In the genomic region with DNA sequence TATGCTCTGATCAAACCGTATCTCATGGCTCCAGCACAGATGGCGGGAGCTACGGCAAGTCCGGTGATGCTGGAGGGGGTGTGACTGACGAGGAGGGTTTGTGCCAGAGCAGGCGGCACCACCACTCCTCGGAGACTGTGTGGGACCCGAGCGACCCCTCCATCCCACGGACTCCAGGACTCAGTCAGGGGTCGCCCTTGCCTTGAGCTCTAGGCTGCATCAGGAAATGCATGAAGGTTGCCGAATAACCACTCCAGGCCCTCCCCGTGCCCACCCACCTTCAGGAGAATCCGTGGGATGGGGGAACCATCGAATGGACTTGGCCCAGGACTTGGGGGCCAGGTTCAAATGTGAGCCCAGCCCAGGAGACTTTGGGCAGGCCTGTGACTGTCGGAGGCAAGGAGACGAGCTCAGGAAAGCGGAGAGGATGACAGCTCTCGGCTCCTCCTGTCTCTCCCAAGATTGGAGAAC, we compare ENCODE assay signal across 25 cellular contexts.
"Had no signal": no experiment of that assay in that cellular context is flagged by ENCODE, and none has a peak within 500 bp of the region (broad histone marks: within the 10 kb centered on the region; RNA-seq: fewer than 3 reads in every experiment).

No MANE protein-coding gene starts in this region.

- H3K4me3 ChIP-seq: neural progenitor cell, ovary, psoas muscle, right lobe of liver, sigmoid colon, stomach, thoracic aorta, thyroid gland, tibial nerve, upper lobe of left lung, vagina had no signal

- H2AFZ ChIP-seq: neural progenitor cell, parathyroid adenoma had no signal

- H3K27me3 ChIP-seq: neural progenitor cell, neutrophil, ovary, right lobe of liver, sigmoid colon, thyroid gland, tibial nerve, upper lobe of left lung, vagina had no signal

- H3K4me2 ChIP-seq: neural progenitor cell had no signal

- ATAC-seq: natural killer cell; psoas muscle; right cardiac atrium; right lobe of liver; stimulated activated effector memory CD8-positive, alpha-beta T cell treated with anti-CD3 and anti-CD28 coated beads, Interleukin-12 subunit alpha, Interleukin-12 subunit beta, amount 100 ng/mL, for 72 hours; stimulated activated naive B cell treated with anti-CD40 and anti-IgM and Interleukin-4, amounts not matched to agents 10 μg/mL and 1 μg/mL and 100 μg/mL, for 72 hours had no signal

- H3K9ac ChIP-seq: neural progenitor cell, parathyroid adenoma had no signal

- DNase-seq: natural killer cell; nucleus accumbens; ovary; psoas muscle; right lobe of liver; sigmoid colon; small intestine; stimulated activated CD4-positive, alpha-beta T cell treated with anti-CD3 and anti-CD28 coated beads, Interleukin-15, amount 100 ng/mL, for 24 hours; stimulated activated CD4-positive, alpha-beta T cell treated with anti-CD3 and anti-CD28 coated beads, Interleukin-2, amount 100 ng/mL, for 24 hours; stimulated activated CD4-positive, alpha-beta T cell treated with anti-CD3 and anti-CD28 coated beads, Interleukin-2, amount 100 ng/mL, for 48 hours; stimulated activated CD4-positive, alpha-beta T cell treated with anti-CD3 and anti-CD28 coated beads, Interleukin-4, amount 100 ng/mL, for 24 hours; stimulated activated naive B cell treated with anti-CD40 and anti-IgM and Interleukin-4, amounts not matched to agents 10 μg/mL and 1 μg/mL and 100 μg/mL, for 72 hours; stimulated activated naive CD4-positive, alpha-beta T cell treated with Interleukin-2 at 50 U/mL for 16 hours; stomach; thyroid gland; trophoblast cell; upper lobe of left lung had no signal

- H3K36me3 ChIP-seq: neural progenitor cell, neutrophil, ovary, right lobe of liver, sigmoid colon, stomach, thoracic aorta, thyroid gland, tibial nerve, upper lobe of left lung, vagina had no signal

- H3K9me3 ChIP-seq: neutrophil, ovary, psoas muscle, right lobe of liver, sigmoid colon, thoracic aorta, thyroid gland, upper lobe of left lung, vagina had no signal

- H3K27ac ChIP-seq: neural progenitor cell, neutrophil, ovary, parathyroid adenoma, psoas muscle, right lobe of liver, sigmoid colon, stomach, thoracic aorta, thyroid gland, tibial nerve, upper lobe of left lung, vagina had no signal

- H3K4me1 ChIP-seq: parathyroid adenoma, psoas muscle, right lobe of liver, sigmoid colon, stomach, tibial nerve, upper lobe of left lung had no signal

- H3K79me2 ChIP-seq: parathyroid adenoma had no signal
